1 cellular context compared by ENCODE assay signal in the genomic region with DNA sequence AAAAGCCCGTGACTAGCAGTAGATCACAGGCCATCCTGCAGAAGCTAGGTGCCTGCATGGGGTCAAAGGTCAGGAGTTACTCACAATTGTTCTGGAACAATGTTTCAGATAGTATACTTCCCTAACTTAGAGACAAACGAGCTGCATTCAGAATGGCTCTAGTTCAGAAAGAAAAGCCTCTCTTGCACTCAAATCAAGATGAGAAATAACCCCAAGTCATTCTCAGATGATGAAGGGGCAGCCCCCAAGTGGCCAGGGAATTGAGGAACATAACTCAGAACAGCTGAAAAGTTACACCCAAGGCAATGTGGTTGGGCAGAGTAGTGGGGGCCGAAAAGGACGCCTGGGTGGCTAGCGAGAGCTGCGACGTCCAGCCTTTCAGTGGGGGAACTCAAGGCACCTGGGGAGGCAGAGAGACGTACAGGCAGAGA.
TF ChIP-seq lines count a peak whose summit lies in the region.

No MANE protein-coding gene starts in this region.

TF ChIP-seq in GM12878, 131 proteins besides CTCF, POLR2A, EP300 and RAD21 (continued from another document and continues in another):
- TF ChIP-seq ZNF274 (IDR thresholded peaks at IDR 0.05; ENCODE audit: insufficient read depth, insufficient read length) (no peak), BRCA1 (IDR thresholded peaks at IDR 0.05; ENCODE audit: low read depth, low read length) (no peak), CHD2 (IDR thresholded peaks at IDR 0.05; ENCODE audit: borderline replicate concordance, low read depth, low read length) (peak; percentile 39; the same call in 1 of the 2 replicates), ATF7 (IDR thresholded peaks at IDR 0.05; ENCODE audit: low read depth) (peak; percentile 64), MTA3 (IDR thresholded peaks at IDR 0.05; ENCODE audit: borderline replicate concordance, low read length) (no peak), ASH2L (IDR thresholded peaks at IDR 0.05; ENCODE audit: borderline replicate concordance, low read depth) (no peak), FOS (IDR thresholded peaks at IDR 0.05; ENCODE audit: borderline replicate concordance, extremely low read depth, insufficient read length) (no peak), RBBP5 (conservative IDR thresholded peaks at IDR 0.05) (no peak), SMAD1 (IDR thresholded peaks at IDR 0.05; ENCODE audit: low read depth, partially characterized antibody) (no peak), GABPA (IDR thresholded peaks at IDR 0.05; ENCODE audit: low read depth) (no peak), FOXK2 (IDR thresholded peaks at IDR 0.05) (no peak), NBN (IDR thresholded peaks at IDR 0.05) (peak; percentile 57; the same call in 1 of the 2 replicates), WRNIP1 (IDR thresholded peaks at IDR 0.05; ENCODE audit: borderline replicate concordance, low read depth, low read length) (no peak), TCF12 (IDR thresholded peaks at IDR 0.05; ENCODE audit: low read depth, low read length) (peak; percentile 71; the same call in 1 of the 2 replicates), NR2F1 (conservative IDR thresholded peaks at IDR 0.05) (peak; percentile 95), STAT3 (IDR thresholded peaks at IDR 0.05; ENCODE audit: low read depth, low read length) (no peak), MYC (IDR thresholded peaks at IDR 0.05; ENCODE audit: insufficient read depth, insufficient read length, insufficient replicate concordance, low read length, severe bottlenecking) (no peak), CREM (IDR thresholded peaks at IDR 0.05; ENCODE audit: low read depth) (peak; percentile 79), ZNF207 (IDR thresholded peaks at IDR 0.05; ENCODE audit: borderline replicate concordance) (no peak), RCOR1 (conservative IDR thresholded peaks at IDR 0.05; ENCODE audit: low read depth, low read length) (0 out of 2 replicates have a peak, but pooled peaks have one; percentile 34), ZNF622 (IDR thresholded peaks at IDR 0.05) (no peak), TAF1 (IDR thresholded peaks at IDR 0.05; ENCODE audit: borderline replicate concordance, low read depth, low read length) (no peak), ETV6 (conservative IDR thresholded peaks at IDR 0.05 in 1 of 2, IDR thresholded peaks at IDR 0.05 in 1 of 2; ENCODE audit: borderline replicate concordance in 1 of 2, low read depth in 1 of 2) (peak in 1 of 2 experiments; percentile 64; a peak in 1 of 4 replicates), EGR1 (IDR thresholded peaks at IDR 0.05; ENCODE audit: borderline replicate concordance in 1 of 2, low read depth in 2 of 2, low read length in 2 of 2) (no peak), BACH1 (IDR thresholded peaks at IDR 0.05; ENCODE audit: borderline replicate concordance) (no peak), ZNF217 (IDR thresholded peaks at IDR 0.05) (no peak), PML (IDR thresholded peaks at IDR 0.05; ENCODE audit: low read length) (0 out of 2 replicates have a peak, but pooled peaks have one; percentile 28), JUNB (IDR thresholded peaks at IDR 0.05) (peak; percentile 80), CHD1 (IDR thresholded peaks at IDR 0.05; ENCODE audit: low read depth, low read length) (no peak), NRF1 (conservative IDR thresholded peaks at IDR 0.05; ENCODE audit: low read depth, low read length) (no peak), HCFC1 (IDR thresholded peaks at IDR 0.05; ENCODE audit: low read length) (no peak), PAX5 (IDR thresholded peaks at IDR 0.05; ENCODE audit: borderline replicate concordance, low read depth, low read length) (peak; percentile 56; the same call in 1 of the 2 replicates), KLF5 (IDR thresholded peaks at IDR 0.05; ENCODE audit: partially characterized antibody) (no peak), SP1 (IDR thresholded peaks at IDR 0.05; ENCODE audit: low read depth, low read length) (no peak), KAT2A (conservative IDR thresholded peaks at IDR 0.05; ENCODE audit: control insufficient read depth, low read depth, low read length) (no peak), STAT1 (conservative IDR thresholded peaks at IDR 0.05) (no peak), EED (IDR thresholded peaks at IDR 0.05; ENCODE audit: low read depth) (peak; percentile 65)
- TF ChIP-seq, protein P1, sequence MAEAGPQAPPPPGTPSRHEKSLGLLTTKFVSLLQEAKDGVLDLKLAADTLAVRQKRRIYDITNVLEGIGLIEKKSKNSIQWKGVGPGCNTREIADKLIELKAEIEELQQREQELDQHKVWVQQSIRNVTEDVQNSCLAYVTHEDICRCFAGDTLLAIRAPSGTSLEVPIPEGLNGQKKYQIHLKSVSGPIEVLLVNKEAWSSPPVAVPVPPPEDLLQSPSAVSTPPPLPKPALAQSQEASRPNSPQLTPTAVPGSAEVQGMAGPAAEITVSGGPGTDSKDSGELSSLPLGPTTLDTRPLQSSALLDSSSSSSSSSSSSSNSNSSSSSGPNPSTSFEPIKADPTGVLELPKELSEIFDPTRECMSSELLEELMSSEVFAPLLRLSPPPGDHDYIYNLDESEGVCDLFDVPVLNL (IDR thresholded peaks at IDR 0.05; ENCODE audit: low read depth, low read length) = no peak
- TF ChIP-seq, protein P2, sequence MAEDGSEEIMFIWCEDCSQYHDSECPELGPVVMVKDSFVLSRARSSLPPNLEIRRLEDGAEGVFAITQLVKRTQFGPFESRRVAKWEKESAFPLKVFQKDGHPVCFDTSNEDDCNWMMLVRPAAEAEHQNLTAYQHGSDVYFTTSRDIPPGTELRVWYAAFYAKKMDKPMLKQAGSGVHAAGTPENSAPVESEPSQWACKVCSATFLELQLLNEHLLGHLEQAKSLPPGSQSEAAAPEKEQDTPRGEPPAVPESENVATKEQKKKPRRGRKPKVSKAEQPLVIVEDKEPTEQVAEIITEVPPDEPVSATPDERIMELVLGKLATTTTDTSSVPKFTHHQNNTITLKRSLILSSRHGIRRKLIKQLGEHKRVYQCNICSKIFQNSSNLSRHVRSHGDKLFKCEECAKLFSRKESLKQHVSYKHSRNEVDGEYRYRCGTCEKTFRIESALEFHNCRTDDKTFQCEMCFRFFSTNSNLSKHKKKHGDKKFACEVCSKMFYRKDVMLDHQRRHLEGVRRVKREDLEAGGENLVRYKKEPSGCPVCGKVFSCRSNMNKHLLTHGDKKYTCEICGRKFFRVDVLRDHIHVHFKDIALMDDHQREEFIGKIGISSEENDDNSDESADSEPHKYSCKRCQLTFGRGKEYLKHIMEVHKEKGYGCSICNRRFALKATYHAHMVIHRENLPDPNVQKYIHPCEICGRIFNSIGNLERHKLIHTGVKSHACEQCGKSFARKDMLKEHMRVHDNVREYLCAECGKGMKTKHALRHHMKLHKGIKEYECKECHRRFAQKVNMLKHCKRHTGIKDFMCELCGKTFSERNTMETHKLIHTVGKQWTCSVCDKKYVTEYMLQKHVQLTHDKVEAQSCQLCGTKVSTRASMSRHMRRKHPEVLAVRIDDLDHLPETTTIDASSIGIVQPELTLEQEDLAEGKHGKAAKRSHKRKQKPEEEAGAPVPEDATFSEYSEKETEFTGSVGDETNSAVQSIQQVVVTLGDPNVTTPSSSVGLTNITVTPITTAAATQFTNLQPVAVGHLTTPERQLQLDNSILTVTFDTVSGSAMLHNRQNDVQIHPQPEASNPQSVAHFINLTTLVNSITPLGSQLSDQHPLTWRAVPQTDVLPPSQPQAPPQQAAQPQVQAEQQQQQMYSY (CRISPR knock-in tag; IDR thresholded peaks at IDR 0.05) = no peak
- TF ChIP-seq, protein P3, sequence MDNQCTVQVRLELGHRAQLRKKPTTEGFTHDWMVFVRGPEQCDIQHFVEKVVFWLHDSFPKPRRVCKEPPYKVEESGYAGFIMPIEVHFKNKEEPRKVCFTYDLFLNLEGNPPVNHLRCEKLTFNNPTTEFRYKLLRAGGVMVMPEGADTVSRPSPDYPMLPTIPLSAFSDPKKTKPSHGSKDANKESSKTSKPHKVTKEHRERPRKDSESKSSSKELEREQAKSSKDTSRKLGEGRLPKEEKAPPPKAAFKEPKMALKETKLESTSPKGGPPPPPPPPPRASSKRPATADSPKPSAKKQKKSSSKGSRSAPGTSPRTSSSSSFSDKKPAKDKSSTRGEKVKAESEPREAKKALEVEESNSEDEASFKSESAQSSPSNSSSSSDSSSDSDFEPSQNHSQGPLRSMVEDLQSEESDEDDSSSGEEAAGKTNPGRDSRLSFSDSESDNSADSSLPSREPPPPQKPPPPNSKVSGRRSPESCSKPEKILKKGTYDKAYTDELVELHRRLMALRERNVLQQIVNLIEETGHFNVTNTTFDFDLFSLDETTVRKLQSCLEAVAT (IDR thresholded peaks at IDR 0.05) = 0 out of 2 replicates have a peak, but pooled peaks have one; percentile 31
- TF ChIP-seq, protein P4, sequence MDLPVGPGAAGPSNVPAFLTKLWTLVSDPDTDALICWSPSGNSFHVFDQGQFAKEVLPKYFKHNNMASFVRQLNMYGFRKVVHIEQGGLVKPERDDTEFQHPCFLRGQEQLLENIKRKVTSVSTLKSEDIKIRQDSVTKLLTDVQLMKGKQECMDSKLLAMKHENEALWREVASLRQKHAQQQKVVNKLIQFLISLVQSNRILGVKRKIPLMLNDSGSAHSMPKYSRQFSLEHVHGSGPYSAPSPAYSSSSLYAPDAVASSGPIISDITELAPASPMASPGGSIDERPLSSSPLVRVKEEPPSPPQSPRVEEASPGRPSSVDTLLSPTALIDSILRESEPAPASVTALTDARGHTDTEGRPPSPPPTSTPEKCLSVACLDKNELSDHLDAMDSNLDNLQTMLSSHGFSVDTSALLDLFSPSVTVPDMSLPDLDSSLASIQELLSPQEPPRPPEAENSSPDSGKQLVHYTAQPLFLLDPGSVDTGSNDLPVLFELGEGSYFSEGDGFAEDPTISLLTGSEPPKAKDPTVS (IDR thresholded peaks at IDR 0.05; ENCODE audit: low read depth, low read length) = no peak
- TF ChIP-seq, protein P5, sequence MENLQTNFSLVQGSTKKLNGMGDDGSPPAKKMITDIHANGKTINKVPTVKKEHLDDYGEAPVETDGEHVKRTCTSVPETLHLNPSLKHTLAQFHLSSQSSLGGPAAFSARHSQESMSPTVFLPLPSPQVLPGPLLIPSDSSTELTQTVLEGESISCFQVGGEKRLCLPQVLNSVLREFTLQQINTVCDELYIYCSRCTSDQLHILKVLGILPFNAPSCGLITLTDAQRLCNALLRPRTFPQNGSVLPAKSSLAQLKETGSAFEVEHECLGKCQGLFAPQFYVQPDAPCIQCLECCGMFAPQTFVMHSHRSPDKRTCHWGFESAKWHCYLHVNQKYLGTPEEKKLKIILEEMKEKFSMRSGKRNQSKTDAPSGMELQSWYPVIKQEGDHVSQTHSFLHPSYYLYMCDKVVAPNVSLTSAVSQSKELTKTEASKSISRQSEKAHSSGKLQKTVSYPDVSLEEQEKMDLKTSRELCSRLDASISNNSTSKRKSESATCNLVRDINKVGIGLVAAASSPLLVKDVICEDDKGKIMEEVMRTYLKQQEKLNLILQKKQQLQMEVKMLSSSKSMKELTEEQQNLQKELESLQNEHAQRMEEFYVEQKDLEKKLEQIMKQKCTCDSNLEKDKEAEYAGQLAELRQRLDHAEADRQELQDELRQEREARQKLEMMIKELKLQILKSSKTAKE (IDR thresholded peaks at IDR 0.05; ENCODE audit: low read depth, poor library complexity, severe bottlenecking) = no peak
- TF ChIP-seq, protein P6, sequence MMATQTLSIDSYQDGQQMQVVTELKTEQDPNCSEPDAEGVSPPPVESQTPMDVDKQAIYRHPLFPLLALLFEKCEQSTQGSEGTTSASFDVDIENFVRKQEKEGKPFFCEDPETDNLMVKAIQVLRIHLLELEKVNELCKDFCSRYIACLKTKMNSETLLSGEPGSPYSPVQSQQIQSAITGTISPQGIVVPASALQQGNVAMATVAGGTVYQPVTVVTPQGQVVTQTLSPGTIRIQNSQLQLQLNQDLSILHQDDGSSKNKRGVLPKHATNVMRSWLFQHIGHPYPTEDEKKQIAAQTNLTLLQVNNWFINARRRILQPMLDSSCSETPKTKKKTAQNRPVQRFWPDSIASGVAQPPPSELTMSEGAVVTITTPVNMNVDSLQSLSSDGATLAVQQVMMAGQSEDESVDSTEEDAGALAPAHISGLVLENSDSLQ (IDR thresholded peaks at IDR 0.05) = no peak
- TF ChIP-seq, protein P7, sequence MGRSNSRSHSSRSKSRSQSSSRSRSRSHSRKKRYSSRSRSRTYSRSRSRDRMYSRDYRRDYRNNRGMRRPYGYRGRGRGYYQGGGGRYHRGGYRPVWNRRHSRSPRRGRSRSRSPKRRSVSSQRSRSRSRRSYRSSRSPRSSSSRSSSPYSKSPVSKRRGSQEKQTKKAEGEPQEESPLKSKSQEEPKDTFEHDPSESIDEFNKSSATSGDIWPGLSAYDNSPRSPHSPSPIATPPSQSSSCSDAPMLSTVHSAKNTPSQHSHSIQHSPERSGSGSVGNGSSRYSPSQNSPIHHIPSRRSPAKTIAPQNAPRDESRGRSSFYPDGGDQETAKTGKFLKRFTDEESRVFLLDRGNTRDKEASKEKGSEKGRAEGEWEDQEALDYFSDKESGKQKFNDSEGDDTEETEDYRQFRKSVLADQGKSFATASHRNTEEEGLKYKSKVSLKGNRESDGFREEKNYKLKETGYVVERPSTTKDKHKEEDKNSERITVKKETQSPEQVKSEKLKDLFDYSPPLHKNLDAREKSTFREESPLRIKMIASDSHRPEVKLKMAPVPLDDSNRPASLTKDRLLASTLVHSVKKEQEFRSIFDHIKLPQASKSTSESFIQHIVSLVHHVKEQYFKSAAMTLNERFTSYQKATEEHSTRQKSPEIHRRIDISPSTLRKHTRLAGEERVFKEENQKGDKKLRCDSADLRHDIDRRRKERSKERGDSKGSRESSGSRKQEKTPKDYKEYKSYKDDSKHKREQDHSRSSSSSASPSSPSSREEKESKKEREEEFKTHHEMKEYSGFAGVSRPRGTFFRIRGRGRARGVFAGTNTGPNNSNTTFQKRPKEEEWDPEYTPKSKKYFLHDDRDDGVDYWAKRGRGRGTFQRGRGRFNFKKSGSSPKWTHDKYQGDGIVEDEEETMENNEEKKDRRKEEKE (IDR thresholded peaks at IDR 0.05) = no peak
- TF ChIP-seq, protein P8, sequence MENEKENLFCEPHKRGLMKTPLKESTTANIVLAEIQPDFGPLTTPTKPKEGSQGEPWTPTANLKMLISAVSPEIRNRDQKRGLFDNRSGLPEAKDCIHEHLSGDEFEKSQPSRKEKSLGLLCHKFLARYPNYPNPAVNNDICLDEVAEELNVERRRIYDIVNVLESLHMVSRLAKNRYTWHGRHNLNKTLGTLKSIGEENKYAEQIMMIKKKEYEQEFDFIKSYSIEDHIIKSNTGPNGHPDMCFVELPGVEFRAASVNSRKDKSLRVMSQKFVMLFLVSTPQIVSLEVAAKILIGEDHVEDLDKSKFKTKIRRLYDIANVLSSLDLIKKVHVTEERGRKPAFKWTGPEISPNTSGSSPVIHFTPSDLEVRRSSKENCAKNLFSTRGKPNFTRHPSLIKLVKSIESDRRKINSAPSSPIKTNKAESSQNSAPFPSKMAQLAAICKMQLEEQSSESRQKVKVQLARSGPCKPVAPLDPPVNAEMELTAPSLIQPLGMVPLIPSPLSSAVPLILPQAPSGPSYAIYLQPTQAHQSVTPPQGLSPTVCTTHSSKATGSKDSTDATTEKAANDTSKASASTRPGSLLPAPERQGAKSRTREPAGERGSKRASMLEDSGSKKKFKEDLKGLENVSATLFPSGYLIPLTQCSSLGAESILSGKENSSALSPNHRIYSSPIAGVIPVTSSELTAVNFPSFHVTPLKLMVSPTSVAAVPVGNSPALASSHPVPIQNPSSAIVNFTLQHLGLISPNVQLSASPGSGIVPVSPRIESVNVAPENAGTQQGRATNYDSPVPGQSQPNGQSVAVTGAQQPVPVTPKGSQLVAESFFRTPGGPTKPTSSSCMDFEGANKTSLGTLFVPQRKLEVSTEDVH (IDR thresholded peaks at IDR 0.05; ENCODE audit: low read depth, partially characterized antibody) = no peak
